19 cellular contexts compared by ENCODE assay signal in the genomic region with DNA sequence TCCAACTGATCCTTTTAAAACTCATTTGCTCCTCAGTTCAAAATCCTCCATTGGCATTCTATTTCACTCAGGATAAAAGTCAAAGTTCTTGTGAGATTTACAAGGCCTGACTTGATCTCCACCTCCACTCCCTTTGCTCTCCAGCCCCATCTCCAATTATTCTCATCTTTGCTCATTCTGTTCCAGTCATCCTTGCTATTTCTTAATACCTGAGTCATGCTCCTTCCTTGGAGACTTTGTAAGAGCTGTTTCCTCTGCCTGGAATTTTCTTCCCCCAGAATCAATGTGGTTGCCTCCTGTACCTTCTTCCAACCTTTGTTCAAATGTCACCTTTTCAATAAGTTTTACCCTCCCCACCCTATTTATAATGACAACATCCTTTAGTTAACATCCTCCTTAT.
DNase-seq lines count a peak whose midpoint lies in the region; ATAC-seq, FAIRE-seq and TF ChIP-seq lines count a peak whose summit lies in the region.
"Had no signal": no experiment of that assay in that cellular context is flagged by ENCODE, and none has a peak within 500 bp of the region (broad histone marks: within the 10 kb centered on the region; RNA-seq: fewer than 3 reads in every experiment).

No MANE protein-coding gene starts in this region.

- H3K4me3 ChIP-seq in choroid plexus epithelial cell (ENCODE audit: low read depth, low read length) (no peak overlapping the region), keratinocyte (ENCODE audit: control insufficient read depth in 2 of 3, extremely low read depth in 1 of 3, insufficient read depth in 2 of 3, low read depth in 1 of 3, low read length in 3 of 3) (no peak overlapping the region), Peyer's patch (no peak overlapping the region)
- H3K4me3 ChIP-seq: K562 had no signal

- H3K36me3 ChIP-seq in keratinocyte (ENCODE audit: control insufficient read depth in 2 of 2, extremely low read depth in 1 of 2, insufficient read depth in 2 of 2, low read length in 2 of 2): no peaks in the 10 kb centered on the region
- no peaks in the 10 kb centered on the region for H3K36me3 ChIP-seq in Peyer's patch

- no peaks in the 10 kb centered on the region for H3K36me3 Mint-ChIP-seq in effector memory CD8-positive, alpha-beta T cell (ENCODE audit: insufficient read depth)

- H3K9me1 ChIP-seq in keratinocyte (ENCODE audit: control insufficient read depth, extremely low read depth, insufficient read depth, low read length): no peaks in the 10 kb centered on the region

- no peaks in the 10 kb centered on the region for H3K27me3 Mint-ChIP-seq in effector memory CD8-positive, alpha-beta T cell

- no peak overlapping the region for H3K9ac ChIP-seq in keratinocyte (ENCODE audit: control insufficient read depth, extremely low read depth, insufficient read depth, low read length)

- H3K9me3 Mint-ChIP-seq in effector memory CD8-positive, alpha-beta T cell: peaks cover 4 to 10% of the 10 kb centered on the region in 2 donors

- TF ChIP-seq POLR2A in Peyer's patch (IDR thresholded peaks at IDR 0.05): no peak

- no peaks in the 10 kb centered on the region for H3K79me2 ChIP-seq in keratinocyte (ENCODE audit: control insufficient read depth, insufficient read depth, low read length)

- no peaks in the 10 kb centered on the region for H4K20me1 ChIP-seq in keratinocyte (ENCODE audit: control insufficient read depth, extremely low read depth, insufficient read depth, low read length)

- H3K27ac Mint-ChIP-seq in effector memory CD8-positive, alpha-beta T cell: no peak overlapping the region
- H3K27ac Mint-ChIP-seq: H9 had no signal

- DNase-seq in EH (ENCODE audit: low read depth) (peak; percentile 8), LHCN-M2 (ENCODE audit: low read depth) (peak; percentile 33), choroid plexus epithelial cell (ENCODE audit: low read depth) (peak; percentile 17), keratinocyte (ENCODE audit: low read depth, low spot score) (peak; percentile 2), Peyer's patch (no peak), DMS 273 (lab: John Stamatoyannopoulos, UW; ENCODE audit: unreplicated experiment) (no peak)
- DNase-seq in effector memory CD8-positive, alpha-beta T cell: no peak
- DNase-seq: C1 segment of cervical spinal cord, COR-L47, H9, NCI-H1092, NCI-H2227 treated with DMSO at 0.1 percent for 48 hours, NCI-H69, SIG-M5 had no signal

- no peaks in the 10 kb centered on the region for H3K4me1 Mint-ChIP-seq in effector memory CD8-positive, alpha-beta T cell (ENCODE audit: low read depth in 2 of 2)

- no peak overlapping the region for H3K4me2 ChIP-seq in keratinocyte (ENCODE audit: control insufficient read depth, extremely low read depth, insufficient read depth, low read depth, low read length)

- FAIRE-seq in keratinocyte (lab: Jason Lieb, UNC): peak; percentile 39
- FAIRE-seq: G401.6, GM12891, K562 had no signal

- TF ChIP-seq CTCF in choroid plexus epithelial cell (conservative IDR thresholded peaks at IDR 0.05; ENCODE audit: low read depth, low read length): no peak
- no peak for TF ChIP-seq CTCF in keratinocyte (optimal IDR thresholded peaks at IDR 0.05 in 1 of 3, IDR thresholded peaks at IDR 0.05 in 1 of 3, conservative IDR thresholded peaks at IDR 0.05 in 1 of 3; ENCODE audit: extremely low read depth in 1 of 3, insufficient read depth in 2 of 3, low read length in 3 of 3)
- TF ChIP-seq CTCF in Peyer's patch (IDR thresholded peaks at IDR 0.05): no peak

- H3K4me1 ChIP-seq in keratinocyte (ENCODE audit: control insufficient read depth, extremely low read depth, insufficient read depth, low read length) (no peaks in the 10 kb centered on the region), Peyer's patch (no peaks in the 10 kb centered on the region)

- no peak overlapping the region for H2AFZ ChIP-seq in keratinocyte (ENCODE audit: control insufficient read depth, low read length)

- H3K9me3 ChIP-seq in keratinocyte (ENCODE audit: control insufficient read depth, low read depth, low read length) (no peaks in the 10 kb centered on the region), Peyer's patch (no peaks in the 10 kb centered on the region)

- H3K27ac ChIP-seq in keratinocyte (ENCODE audit: control insufficient read depth, insufficient read depth, low read length) (no peak overlapping the region), Peyer's patch (no peak overlapping the region)

- no peak for ATAC-seq in HG03342 (IDR thresholded peaks at IDR 0.05; ENCODE audit: unreplicated experiment)
- ATAC-seq in effector memory CD8-positive, alpha-beta T cell (replicated peaks): no peak
- ATAC-seq: K562, Panc1 had no signal

- H3K27me3 ChIP-seq in keratinocyte (ENCODE audit: control insufficient read depth, extremely low read depth, insufficient read depth, low read length): no peaks in the 10 kb centered on the region
- no peaks in the 10 kb centered on the region for H3K27me3 ChIP-seq in Peyer's patch

- no peak overlapping the region for H3K4me3 Mint-ChIP-seq in effector memory CD8-positive, alpha-beta T cell
- H3K4me3 Mint-ChIP-seq: H9 had no signal

- dilution Hi-C loops in keratinocyte (cut with MboI; ENCODE audit: extremely low pct_ligation_motif_present, low sequenced_read_pairs): no loop called here

Comparison
In these comparisons a context has a peak if more than half of its experiments do, and no peak if none do; other contexts are left out.
1. DNase-seq: peak in EH (single experiment), LHCN-M2 (single experiment), choroid plexus epithelial cell (single experiment) and keratinocyte (single experiment); none in Peyer's patch (0 of 3), effector memory CD8-positive, alpha-beta T cell (0 of 3) and DMS 273 (single experiment).